1 cellular context compared by ENCODE assay signal in genomic region chr5:171477101-171477500, GRCh38.
TF ChIP-seq lines count a peak whose summit lies in the region.

No MANE protein-coding gene starts in this region.

TF ChIP-seq in K562, 482 proteins besides CTCF, POLR2A, EP300 and RAD21 (continued from another document and continues in another):
- TF ChIP-seq ARID3A (IDR thresholded peaks at IDR 0.05; ENCODE audit: borderline replicate concordance, low read depth, low read length) (peak; percentile 55; the same call in 1 of the 2 replicates), SRF (CRISPR knock-in tag; IDR thresholded peaks at IDR 0.05) (0 out of 4 replicates have a peak, but pooled peaks of 1 of the 2 experiments have one; percentile 30), ZNF134 (CRISPR knock-in tag; conservative IDR thresholded peaks at IDR 0.05) (no peak), ZNF124 (CRISPR knock-in tag; IDR thresholded peaks at IDR 0.05) (no peak), SMARCE1 (IDR thresholded peaks at IDR 0.05) (peak; percentile 47; the same call in 1 of the 2 replicates), FUS (optimal IDR thresholded peaks at IDR 0.05; ENCODE audit: low read depth, low read length) (no peak), ELF1 (tag; IDR thresholded peaks at IDR 0.05) (no peak), SOX6 (IDR thresholded peaks at IDR 0.05) (peak; percentile 37; the same call in 1 of the 2 replicates), KLF16 (IDR thresholded peaks at IDR 0.05) (0 out of 2 replicates have a peak, but pooled peaks have one; percentile 32), SMARCC2 (IDR thresholded peaks at IDR 0.05; ENCODE audit: low read depth) (0 out of 2 replicates have a peak, but pooled peaks have one; percentile 41), PHB2 (IDR thresholded peaks at IDR 0.05; ENCODE audit: low read depth) (no peak), ATF2 (CRISPR knock-in tag; IDR thresholded peaks at IDR 0.05) (no peak), PHB (CRISPR knock-in tag; IDR thresholded peaks at IDR 0.05) (no peak), AFF1 (IDR thresholded peaks at IDR 0.05; ENCODE audit: low read depth in 1 of 2, partially characterized antibody in 2 of 2) (no peak), AFF4 (CRISPR knock-in tag; IDR thresholded peaks at IDR 0.05) (no peak), MAZ (CRISPR knock-in tag; conservative IDR thresholded peaks at IDR 0.05 in 1 of 2, IDR thresholded peaks at IDR 0.05 in 1 of 2) (peak in 1 of 2 experiments; percentile 52; a peak in 1 of 4 replicates), TAF1 (IDR thresholded peaks at IDR 0.05; ENCODE audit: control insufficient read depth, extremely low read depth, insufficient read depth, low read length, severe bottlenecking) (no peak), ZBTB26 (CRISPR knock-in tag; IDR thresholded peaks at IDR 0.05) (no peak), CLOCK (CRISPR knock-in tag; IDR thresholded peaks at IDR 0.05; ENCODE audit: borderline replicate concordance) (no peak), ARID1B (IDR thresholded peaks at IDR 0.05) (peak; percentile 85), LCOR (CRISPR knock-in tag; IDR thresholded peaks at IDR 0.05) (no peak), NFE2 (IDR thresholded peaks at IDR 0.05; ENCODE audit: low read depth) (peak; percentile 29; the same call in 1 of the 2 replicates), TSHZ1 (CRISPR knock-in tag; IDR thresholded peaks at IDR 0.05) (no peak), U2AF1 (optimal IDR thresholded peaks at IDR 0.05; ENCODE audit: low read depth, low read length) (no peak), CREB3 (tag; conservative IDR thresholded peaks at IDR 0.05; ENCODE audit: low read depth) (no peak), HDAC6 (IDR thresholded peaks at IDR 0.05; ENCODE audit: low read depth, low read length) (no peak), NCOA1 (IDR thresholded peaks at IDR 0.05; ENCODE audit: low read depth) (no peak), KDM4B (IDR thresholded peaks at IDR 0.05; ENCODE audit: borderline replicate concordance in 2 of 2, low read depth in 1 of 2) (no peak), ZNF431 (CRISPR knock-in tag; IDR thresholded peaks at IDR 0.05) (no peak), CREM (IDR thresholded peaks at IDR 0.05; ENCODE audit: low read depth) (no peak; the same call in 1 of the 2 replicates), TBL1XR1 (IDR thresholded peaks at IDR 0.05; ENCODE audit: low read length in 2 of 2) (0 out of 4 replicates have a peak, but pooled peaks of 1 of the 2 experiments have one; percentile 36), ATF1 (CRISPR knock-in tag; IDR thresholded peaks at IDR 0.05) (no peak), ATF1 (tag; IDR thresholded peaks at IDR 0.05) (0 out of 2 replicates have a peak, but pooled peaks have one; percentile 15), CGGBP1 (CRISPR knock-in tag; IDR thresholded peaks at IDR 0.05) (no peak), ZBTB34 (CRISPR knock-in tag; IDR thresholded peaks at IDR 0.05) (no peak), ZNF174 (CRISPR knock-in tag; IDR thresholded peaks at IDR 0.05) (no peak)
